9 cellular contexts compared by ENCODE assay signal in the genomic region with DNA sequence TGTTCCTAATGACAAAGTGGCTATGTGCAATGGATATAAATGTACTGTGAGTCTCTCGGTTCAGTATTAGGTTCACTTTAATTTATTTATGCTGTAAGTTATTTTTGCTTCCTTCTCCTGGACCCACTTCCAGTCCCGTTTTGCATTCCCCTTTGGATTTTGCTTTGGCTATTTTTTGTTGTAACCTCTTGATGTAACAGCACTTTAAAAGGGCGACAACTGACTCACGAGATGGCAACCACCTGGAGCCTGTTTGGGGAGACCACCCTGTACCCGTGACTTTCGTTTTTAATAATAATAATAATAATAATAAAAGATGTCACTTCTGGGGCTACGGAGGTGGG. TPM values are rescaled to one million over a fixed set of nuclear protein-coding genes. Genes with fewer than 3 reads are reported as not detected.
DNase-seq lines count a peak whose midpoint lies in the region; ATAC-seq and TF ChIP-seq lines count a peak whose summit lies in the region.
"Had no signal": no experiment of that assay in that cellular context is flagged by ENCODE, and none has a peak within 500 bp of the region (broad histone marks: within the 10 kb centered on the region; RNA-seq: fewer than 3 reads in every experiment).

No MANE protein-coding gene starts in this region.

- no peak for TF ChIP-seq POLR2A in esophagus muscularis mucosa (IDR thresholded peaks at IDR 0.05; ENCODE audit: low read depth)

- POLR2A ChIA-PET in PC-9 (lab: Charles Lee; ENCODE audit: unreplicated experiment) = no interaction called here

- H3F3A ChIP-seq in PC-9 (ENCODE audit: insufficient read depth, low read depth) = peaks cover 3% of the 10 kb centered on the region; the same call in 1 of the 2 replicates

- H3K4me1 ChIP-seq in PC-9 (replicated peaks; ENCODE audit: insufficient read depth) (peaks cover 7% of the 10 kb centered on the region), esophagus muscularis mucosa (peaks cover 53 to 64% (median 59%) of the 10 kb centered on the region in 4 donors), psoas muscle (peaks cover 18% of the 10 kb centered on the region)

- CTCF ChIA-PET in PC-9 (lab: Charles Lee) = no interaction called here

- ATAC-seq in psoas muscle (peak in 2 of 4 donors; percentile 26 to 40), HG03442 (IDR thresholded peaks at IDR 0.05; ENCODE audit: unreplicated experiment) (no peak), HG03135 (IDR thresholded peaks at IDR 0.05; ENCODE audit: unreplicated experiment) (no peak)

- no peaks in the 10 kb centered on the region for H3K36me3 ChIP-seq in GM06990 (ENCODE audit: control insufficient read depth, insufficient read depth, low read length)
- H3K36me3 ChIP-seq in PC-9 (ENCODE audit: low read depth) = no peaks in the 10 kb centered on the region
- H3K36me3 ChIP-seq in esophagus muscularis mucosa = no peaks in the 10 kb centered on the region
- H3K36me3 ChIP-seq in psoas muscle (ENCODE audit: insufficient read depth in 1 of 2, low read depth in 1 of 2) = no peaks in the 10 kb centered on the region

- intact Hi-C loops in PC-9 (cut with micrococcal nuclease; ENCODE audit: unreplicated experiment) (loop anchor here (10.0 kb wide), 4 partner anchors 589 to 949 kb away; no protein-coding TSS in a partner anchor), esophagus muscularis mucosa (cut with DNase I) (loop anchor here (10.0 kb wide), 2 partner anchors 289 to 889 kb away; a partner anchor contains a TSS), psoas muscle (cut with DNase I) (loop anchor here in 1 of 2 donors (10.0 kb wide), 2 partner anchors 329 to 379 kb away; no protein-coding TSS in a partner anchor)

- no peak for TF ChIP-seq EP300 in esophagus muscularis mucosa (IDR thresholded peaks at IDR 0.05)

- DNase-seq in GM06990 (ENCODE audit: extremely low read depth, insufficient read length) (no peak), PC-9 (no peak), esophagus muscularis mucosa (ENCODE audit: extremely low spot score) (no peak), psoas muscle (no peak), GM20000 (ENCODE audit: low spot score) (no peak), substantia nigra (lab: John Stamatoyannopoulos, UW) (no peak)

- H2AFZ ChIP-seq in PC-9 = no peak overlapping the region

- H4K20me1 ChIP-seq in PC-9 (ENCODE audit: insufficient read depth) = no peaks in the 10 kb centered on the region

- H3K9me2 ChIP-seq in PC-9 (ENCODE audit: insufficient read depth) = no peaks in the 10 kb centered on the region

- H3K9me3 ChIP-seq in PC-9 (ENCODE audit: insufficient read depth, low read depth) = no peaks in the 10 kb centered on the region
- H3K9me3 ChIP-seq in esophagus muscularis mucosa = no peaks in the 10 kb centered on the region
- H3K9me3 ChIP-seq in psoas muscle = no peaks in the 10 kb centered on the region

- BruUV-seq in PC-9 (replicated peaks; lab: Mats Ljungman, UMichigan) = no TSS peak

- H3K27ac ChIP-seq in PC-9 (no peak overlapping the region), esophagus muscularis mucosa (replicated peaks in 1 of 4) (no peak overlapping the region), psoas muscle (no peak overlapping the region), substantia nigra (ENCODE audit: low read depth, low read length, poor library complexity, severe bottlenecking) (no peak overlapping the region)

- no peaks in the 10 kb centered on the region for H3K79me2 ChIP-seq in PC-9 (ENCODE audit: low read depth)

- TF ChIP-seq CTCF in GM06990 (IDR thresholded peaks at IDR 0.05; ENCODE audit: insufficient read depth, low read length, poor library complexity, severe bottlenecking) (no peak), PC-9 (conservative IDR thresholded peaks at IDR 0.05) (no peak; the same call in 1 of the 2 replicates), esophagus muscularis mucosa (IDR thresholded peaks at IDR 0.05) (no peak), psoas muscle (IDR thresholded peaks at IDR 0.05) (no peak), GM20000 (IDR thresholded peaks at IDR 0.05; ENCODE audit: extremely low read depth, missing control alignments) (no peak)

- H3K4me2 ChIP-seq in PC-9 = peak overlapping the region; percentile 78

- H3K27me3 ChIP-seq in GM06990 (replicated peaks; ENCODE audit: control insufficient read depth, insufficient read depth, low read length) (peaks cover 6% of the 10 kb centered on the region), PC-9 (ENCODE audit: insufficient read depth, low read depth) (no peaks in the 10 kb centered on the region; the same call in 1 of the 2 replicates), esophagus muscularis mucosa (peaks cover 15 to 70% (median 68%) of the 10 kb centered on the region in 4 donors), psoas muscle (ENCODE audit: insufficient read depth in 3 of 3, low read length in 2 of 3) (peaks cover 0 to 62% (median 28%) of the 10 kb centered on the region in 3 donors)

- WGBS in esophagus muscularis mucosa = 4% methylated on average over 7 of the region's 7 CpGs
- WGBS in psoas muscle, 3 donors = 21 to 33% (median 28%) methylated on average over 7 of the region's 7 CpGs

- peak overlapping the region; percentile 47 for H3K4me3 ChIP-seq in GM06990 (replicated peaks; ENCODE audit: low read depth, low read length)
- H3K4me3 ChIP-seq in PC-9 = peak overlapping the region; percentile 35; the same call in 1 of the 2 replicates
- peak overlapping the region; percentile 44 to 54 (median 46) for H3K4me3 ChIP-seq in esophagus muscularis mucosa
- H3K4me3 ChIP-seq in psoas muscle = peak overlapping the region; percentile 51

RNA-seq across cellular contexts. Expression of a gene that starts 5.6 kb away (rescaled TPM):
- total RNA-seq in PC-9 (2021) (not detected in 2 replicates), esophagus muscularis mucosa (not detected), psoas muscle (not detected)
- not detected for polyA plus RNA-seq in psoas muscle
- total RNA-seq: lung microvascular endothelial cell had no signal

RNA-seq across cellular contexts. Expression of a gene that starts 8.9 kb away (rescaled TPM):
- total RNA-seq in PC-9 (2021) (0.13 and 0.40 TPM in 2 replicates), esophagus muscularis mucosa (1 to 10 TPM in 1 of 4 donors, under 1 TPM in 3; 0.58 to 1.2 (median 0.84) TPM), psoas muscle (under 1 TPM; 0.13 to 0.48 (median 0.29) TPM)
- under 1 TPM; 0.06 to 0.07 (median 0.06) TPM for polyA plus RNA-seq in psoas muscle
